Comparison of ENCODE assay signal across 13 cellular contexts in the genomic region with DNA sequence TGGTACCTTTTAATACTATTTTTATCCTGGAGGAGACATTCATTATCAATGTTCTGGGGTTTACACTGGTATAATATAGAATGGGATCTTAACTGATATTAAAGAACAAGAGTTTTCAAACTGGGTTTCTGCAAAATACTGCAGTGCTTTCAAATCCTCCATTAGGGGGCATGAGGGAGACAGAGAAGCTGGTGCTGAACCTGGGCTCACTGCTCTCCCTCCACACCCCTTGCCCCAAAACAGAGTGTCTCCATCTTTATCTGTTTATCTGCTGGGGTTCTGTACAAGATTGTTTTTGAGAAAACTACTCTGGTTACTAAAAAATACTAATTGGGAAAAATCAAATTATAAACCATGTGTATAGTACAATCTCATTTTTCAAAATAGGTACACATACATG. TPM values are rescaled to one million over a fixed set of nuclear protein-coding genes. Genes with fewer than 3 reads are reported as not detected.
A peak's percentile ranks its signal among the peaks of the same experiment; 100 is the strongest.
DNase-seq lines count a peak whose midpoint lies in the region; ATAC-seq and TF ChIP-seq lines count a peak whose summit lies in the region.
"Had no signal": no experiment of that assay in that cellular context is flagged by ENCODE, and none has a peak within 500 bp of the region (broad histone marks: within the 10 kb centered on the region; RNA-seq: fewer than 3 reads in every experiment).

No MANE protein-coding gene starts in this region.

- TF ChIP-seq POLR2A in thyroid gland (IDR thresholded peaks at IDR 0.05) = no peak

- ATAC-seq in GM23338 (peak; percentile 83), SK-N-SH treated with all-trans-retinoic acid at 6 μM for 48 hours (peak; percentile 74), GM21529 (IDR thresholded peaks at IDR 0.05; ENCODE audit: unreplicated experiment) (no peak), GM19023 (IDR thresholded peaks at IDR 0.05; ENCODE audit: unreplicated experiment) (no peak)
- ATAC-seq: activated naive CD8-positive, alpha-beta T cell treated with anti-CD3 and anti-CD28 coated beads, Interleukin-2, amount 50 U/mL, for 24 hours; esophagus mucosa had no signal

- intact Hi-C loops in thyroid gland (cut with DNase I) = no loop called here

- H3F3A ChIP-seq in GM23338 (replicated peaks; ENCODE audit: low read depth) = no peaks in the 10 kb centered on the region

- H3K27ac ChIP-seq in C4-2B = no peak overlapping the region
- H3K27ac ChIP-seq in GM23338 (ENCODE audit: low read depth) = no peak overlapping the region
- no peak overlapping the region for H3K27ac ChIP-seq in thyroid gland
- H3K27ac ChIP-seq: upper lobe of left lung had no signal

- H3K4me2 ChIP-seq in GM23338 = no peak overlapping the region

- H3K36me3 Mint-ChIP-seq in GM23338 (ENCODE audit: low read depth) = no peaks in the 10 kb centered on the region

- no peak overlapping the region for H3K27ac Mint-ChIP-seq in GM23338
- H3K27ac Mint-ChIP-seq: activated naive CD8-positive, alpha-beta T cell treated with anti-CD3 and anti-CD28 coated beads, Interleukin-2, amount 50 U/mL, for 24 hours had no signal

- no peaks in the 10 kb centered on the region for H3K4me1 Mint-ChIP-seq in GM23338
- H3K4me1 Mint-ChIP-seq: activated naive CD8-positive, alpha-beta T cell treated with anti-CD3 and anti-CD28 coated beads, Interleukin-2, amount 50 U/mL, for 24 hours had no signal

- H4K20me1 ChIP-seq in GM23338 (replicated peaks; ENCODE audit: insufficient read depth) = no peaks in the 10 kb centered on the region

- no peak overlapping the region for H3K4me3 ChIP-seq in GM23338
- H3K4me3 ChIP-seq in thyroid gland (replicated peaks in 1 of 3) = no peak overlapping the region
- H3K4me3 ChIP-seq: upper lobe of left lung had no signal

- H3K27me3 ChIP-seq in GM23338 (ENCODE audit: insufficient read depth) = no peaks in the 10 kb centered on the region
- H3K27me3 ChIP-seq in thyroid gland = no peaks in the 10 kb centered on the region
- H3K27me3 ChIP-seq: upper lobe of left lung had no signal

- no peaks in the 10 kb centered on the region for H3K27me3 Mint-ChIP-seq in GM23338 (ENCODE audit: insufficient read depth, low read depth, poor library complexity)
- H3K27me3 Mint-ChIP-seq: activated naive CD8-positive, alpha-beta T cell treated with anti-CD3 and anti-CD28 coated beads, Interleukin-2, amount 50 U/mL, for 24 hours had no signal

- H2AFZ ChIP-seq in GM23338 = no peak overlapping the region

- H3K4me1 ChIP-seq in GM23338 (ENCODE audit: insufficient read depth) (no peaks in the 10 kb centered on the region), thyroid gland (no peaks in the 10 kb centered on the region)
- H3K4me1 ChIP-seq: upper lobe of left lung had no signal

- TF ChIP-seq CTCF in C4-2B (conservative IDR thresholded peaks at IDR 0.05) (peak; percentile 42), GM23338 (conservative IDR thresholded peaks at IDR 0.05; ENCODE audit: low read depth in 2 of 2) (peak; percentile 73 to 77), thyroid gland (IDR thresholded peaks at IDR 0.05) (no peak)

- no peaks in the 10 kb centered on the region for H3K9me3 Mint-ChIP-seq in GM23338
- H3K9me3 Mint-ChIP-seq: activated naive CD8-positive, alpha-beta T cell treated with anti-CD3 and anti-CD28 coated beads, Interleukin-2, amount 50 U/mL, for 24 hours had no signal

- no peak overlapping the region for H3K4me3 Mint-ChIP-seq in GM23338
- H3K4me3 Mint-ChIP-seq: activated naive CD8-positive, alpha-beta T cell treated with anti-CD3 and anti-CD28 coated beads, Interleukin-2, amount 50 U/mL, for 24 hours had no signal

- H3K79me2 ChIP-seq in GM23338 (replicated peaks; ENCODE audit: insufficient read depth) = no peaks in the 10 kb centered on the region

- no peaks in the 10 kb centered on the region for H3K9me2 ChIP-seq in GM23338 (ENCODE audit: insufficient read depth)

- DNase-seq in GM23338 (ENCODE audit: low spot score) (peak; percentile 74), iPS-NIHi7 (ENCODE audit: extremely low spot score) (peak; percentile 68), thyroid gland (no peak), HPDE6-E6E7 (ENCODE audit: extremely low spot score) (no peak)
- DNase-seq: activated naive CD8-positive, alpha-beta T cell treated with anti-CD3 and anti-CD28 coated beads, Interleukin-2, amount 50 U/mL, for 24 hours; NCI-H446 treated with DMSO at 0.1 percent for 48 hours; stimulated activated CD4-positive, alpha-beta T cell treated with anti-CD3 and anti-CD28 coated beads, Interleukin-4, amount 100 ng/mL, for 1 hour; upper lobe of left lung had no signal

- H3K36me3 ChIP-seq in GM23338 (ENCODE audit: insufficient read depth) = no peaks in the 10 kb centered on the region
- H3K36me3 ChIP-seq in thyroid gland = no peaks in the 10 kb centered on the region
- H3K36me3 ChIP-seq: upper lobe of left lung had no signal

- H3K9me3 ChIP-seq in thyroid gland = no peaks in the 10 kb centered on the region
- H3K9me3 ChIP-seq: upper lobe of left lung had no signal

TF ChIP-seq in GM23338, 12 proteins besides CTCF, POLR2A, EP300 and RAD21 (continues in another document):
- no peak for TF ChIP-seq JUNB (IDR thresholded peaks at IDR 0.05; ENCODE audit: unreplicated experiment)
- TF ChIP-seq NANOG (IDR thresholded peaks at IDR 0.05; ENCODE audit: borderline replicate concordance) = no peak
- TF ChIP-seq, protein P1, sequence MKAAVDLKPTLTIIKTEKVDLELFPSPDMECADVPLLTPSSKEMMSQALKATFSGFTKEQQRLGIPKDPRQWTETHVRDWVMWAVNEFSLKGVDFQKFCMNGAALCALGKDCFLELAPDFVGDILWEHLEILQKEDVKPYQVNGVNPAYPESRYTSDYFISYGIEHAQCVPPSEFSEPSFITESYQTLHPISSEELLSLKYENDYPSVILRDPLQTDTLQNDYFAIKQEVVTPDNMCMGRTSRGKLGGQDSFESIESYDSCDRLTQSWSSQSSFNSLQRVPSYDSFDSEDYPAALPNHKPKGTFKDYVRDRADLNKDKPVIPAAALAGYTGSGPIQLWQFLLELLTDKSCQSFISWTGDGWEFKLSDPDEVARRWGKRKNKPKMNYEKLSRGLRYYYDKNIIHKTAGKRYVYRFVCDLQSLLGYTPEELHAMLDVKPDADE (IDR thresholded peaks at IDR 0.05) = no peak
- TF ChIP-seq ZNF331 (CRISPR knock-in tag; IDR thresholded peaks at IDR 0.05; ENCODE audit: low read depth) = no peak
- TF ChIP-seq EZH2phosphoT487 (IDR thresholded peaks at IDR 0.05; ENCODE audit: unreplicated experiment) = no peak
- no peak for TF ChIP-seq EZH2 (IDR thresholded peaks at IDR 0.05; ENCODE audit: low read depth, unreplicated experiment)

TF ChIP-seq in SK-N-SH treated with all-trans-retinoic acid at 6 μM for 48 hours, 23 proteins besides CTCF, POLR2A, EP300 and RAD21:
- TF ChIP-seq TCF4 (CRISPR knock-in tag; IDR thresholded peaks at IDR 0.05; ENCODE audit: borderline replicate concordance) = no peak
- no peak for TF ChIP-seq ZFP30 (CRISPR knock-in tag; IDR thresholded peaks at IDR 0.05)
- no peak for TF ChIP-seq ZNF70 (CRISPR knock-in tag; IDR thresholded peaks at IDR 0.05)
- TF ChIP-seq GLIS3 (CRISPR knock-in tag; IDR thresholded peaks at IDR 0.05) = no peak
- TF ChIP-seq RARB (CRISPR knock-in tag; IDR thresholded peaks at IDR 0.05) = no peak
- TF ChIP-seq ISL1 (CRISPR knock-in tag; IDR thresholded peaks at IDR 0.05) = no peak
- no peak for TF ChIP-seq ZNF8 (CRISPR knock-in tag; IDR thresholded peaks at IDR 0.05)
- TF ChIP-seq TOX (CRISPR knock-in tag; IDR thresholded peaks at IDR 0.05; ENCODE audit: borderline replicate concordance) = no peak
- no peak for TF ChIP-seq SNAI2 (CRISPR knock-in tag; IDR thresholded peaks at IDR 0.05)
- no peak for TF ChIP-seq OSR1 (CRISPR knock-in tag; IDR thresholded peaks at IDR 0.05)
- no peak for TF ChIP-seq ESRRG (CRISPR knock-in tag; IDR thresholded peaks at IDR 0.05)
- TF ChIP-seq PATZ1 (CRISPR knock-in tag; IDR thresholded peaks at IDR 0.05; ENCODE audit: borderline replicate concordance) = no peak
- TF ChIP-seq ARNTL (CRISPR knock-in tag; IDR thresholded peaks at IDR 0.05; ENCODE audit: borderline replicate concordance, low read depth) = no peak
- no peak for TF ChIP-seq ZC3H10 (CRISPR knock-in tag; IDR thresholded peaks at IDR 0.05)

RNA-seq across cellular contexts. Expression of gene CADPS, which starts 41.7 kb away (rescaled TPM):
- 16.4 and 22.0 TPM in 2 replicates for total RNA-seq in GM23338 (2014; rRNA removed; shearing (Covaris generic))
- 9.5 and 14.7 TPM in 2 replicates for polyA plus RNA-seq in GM23338 (2016; fragmentation: Nextera tagmentation; extraction: Ambion mirVana)
- 1 to 10 TPM in 2 of 4 donors, not detected in 2; 1.6 to 9.5 TPM for total RNA-seq in thyroid gland

Comparison
In these comparisons a context has a peak if more than half of its experiments do, and no peak if none do; other contexts are left out.
1. CTCF ChIP-seq: peak in C4-2B (single experiment) and GM23338 (2 of 2); none in thyroid gland (0 of 6).
2. ATAC-seq: peak in GM23338 (single experiment) and SK-N-SH treated with all-trans-retinoic acid at 6 μM for 48 hours (single experiment); none in GM21529 (single experiment) and GM19023 (single experiment).
3. DNase-seq: peak in GM23338 (single experiment) and iPS-NIHi7 (single experiment); none in thyroid gland (0 of 2) and HPDE6-E6E7 (single experiment).